Comparison of ENCODE assay signal across 2 cellular contexts in the genomic region with DNA sequence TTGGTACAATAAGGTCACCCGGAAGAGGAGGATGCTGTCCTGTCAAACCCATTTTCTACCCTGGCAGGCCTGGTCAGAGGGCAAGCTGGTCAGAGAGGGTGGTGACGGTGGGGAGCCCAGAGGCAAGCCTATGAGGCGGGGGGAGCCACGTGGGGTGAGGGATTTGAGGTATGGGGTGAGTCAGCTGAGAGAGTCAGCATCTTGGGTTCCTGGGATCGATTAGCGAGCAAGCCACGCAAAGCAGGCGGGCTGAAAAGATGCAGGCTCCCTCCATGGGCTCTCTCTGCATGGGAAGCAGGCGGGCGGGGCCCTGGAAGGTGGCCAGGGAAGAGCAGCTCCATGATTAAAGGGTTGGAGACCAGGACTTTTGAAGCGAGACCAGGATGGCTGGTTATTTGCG.
TF ChIP-seq lines count a peak whose summit lies in the region.

No MANE protein-coding gene starts in this region.

TF ChIP-seq in SK-N-SH treated with all-trans-retinoic acid at 6 μM for 48 hours, 23 proteins besides CTCF, POLR2A, EP300 and RAD21:
- no peak for TF ChIP-seq TCF4 (CRISPR knock-in tag; IDR thresholded peaks at IDR 0.05; ENCODE audit: borderline replicate concordance)
- TF ChIP-seq CSDC2 (CRISPR knock-in tag; IDR thresholded peaks at IDR 0.05) = no peak
- TF ChIP-seq BACH2 (CRISPR knock-in tag; IDR thresholded peaks at IDR 0.05; ENCODE audit: borderline replicate concordance) = no peak
- no peak for TF ChIP-seq RARB (CRISPR knock-in tag; IDR thresholded peaks at IDR 0.05)
- TF ChIP-seq OSR1 (CRISPR knock-in tag; IDR thresholded peaks at IDR 0.05) = no peak
- TF ChIP-seq PPARA (CRISPR knock-in tag; IDR thresholded peaks at IDR 0.05; ENCODE audit: borderline replicate concordance) = no peak
- TF ChIP-seq ZFP30 (CRISPR knock-in tag; IDR thresholded peaks at IDR 0.05) = no peak
- TF ChIP-seq SNAI2 (CRISPR knock-in tag; IDR thresholded peaks at IDR 0.05) = no peak
- no peak for TF ChIP-seq ZNF8 (CRISPR knock-in tag; IDR thresholded peaks at IDR 0.05)
- no peak for TF ChIP-seq ZNF70 (CRISPR knock-in tag; IDR thresholded peaks at IDR 0.05)
- TF ChIP-seq GLIS3 (CRISPR knock-in tag; IDR thresholded peaks at IDR 0.05) = no peak
- no peak for TF ChIP-seq ZC3H10 (CRISPR knock-in tag; IDR thresholded peaks at IDR 0.05)
- no peak for TF ChIP-seq ZFP3 (CRISPR knock-in tag; IDR thresholded peaks at IDR 0.05)
- TF ChIP-seq CREB5 (CRISPR knock-in tag; IDR thresholded peaks at IDR 0.05; ENCODE audit: low read depth) = no peak

TF ChIP-seq in SK-N-SH, 30 proteins besides CTCF, POLR2A, EP300 and RAD21:
- no peak for TF ChIP-seq MAX (IDR thresholded peaks at IDR 0.05; ENCODE audit: low read depth)
- no peak for TF ChIP-seq YY1 (IDR thresholded peaks at IDR 0.05; ENCODE audit: low read depth)
- no peak for TF ChIP-seq EZH2phosphoT487 (IDR thresholded peaks at IDR 0.05; ENCODE audit: borderline replicate concordance, low read depth)
- TF ChIP-seq GABPA (IDR thresholded peaks at IDR 0.05; ENCODE audit: low read depth) = no peak
- TF ChIP-seq RFX5 (IDR thresholded peaks at IDR 0.05; ENCODE audit: low read length) = no peak
- TF ChIP-seq RCOR1 (IDR thresholded peaks at IDR 0.05; ENCODE audit: low read length) = no peak
